ENCODE assay signal across 26 cellular contexts in the genomic region with DNA sequence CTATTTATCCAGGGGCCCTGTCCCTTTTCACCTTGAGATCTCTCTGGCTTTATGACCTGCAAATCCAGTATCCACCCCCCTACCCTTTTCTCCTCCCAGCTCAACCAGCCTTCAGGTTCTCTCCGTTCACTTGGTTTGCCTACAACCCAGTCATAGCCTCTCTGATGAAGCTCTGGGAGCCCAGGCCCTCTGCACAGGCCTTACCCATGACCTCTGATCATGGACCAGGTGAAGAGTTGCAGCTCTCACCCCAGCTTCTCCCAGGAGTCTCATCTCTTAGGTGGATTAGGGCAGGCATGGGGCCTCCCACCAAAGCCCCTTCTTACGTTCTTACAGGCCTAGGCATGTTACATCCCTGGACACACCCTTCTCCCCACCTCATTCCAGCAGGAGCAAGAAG.
"Had no signal": no experiment of that assay in that cellular context is flagged by ENCODE, and none has a peak within 500 bp of the region (broad histone marks: within the 10 kb centered on the region; RNA-seq: fewer than 3 reads in every experiment).

No MANE protein-coding gene starts in this region.

- H3K4me1 ChIP-seq: esophagus muscularis mucosa, foreskin keratinocyte, heart left ventricle, right atrium auricular region, testis had no signal

- H3K4me3 Mint-ChIP-seq: activated CD4-positive, alpha-beta memory T cell treated with anti-CD3 and anti-CD28 coated beads for 36 hours; activated CD4-positive, alpha-beta T cell treated with anti-CD3 and anti-CD28 coated beads, Interleukin-2, amount 10 ng/mL, durations not matched to agents 24 days and 14 days; activated naive CD4-positive, alpha-beta T cell treated with anti-CD3 and anti-CD28 coated beads for 36 hours; activated naive CD8-positive, alpha-beta T cell treated with anti-CD3 and anti-CD28 coated beads, Interleukin-2, amount 10 ng/mL, durations not matched to agents 7 days and 5 days; activated T-helper 1 cell treated with anti-CD3 and anti-CD28 coated beads, Interleukin-12 subunit alpha, Interleukin-12 subunit beta, Interleukin-2, Interleukin-4 antibody, amounts not matched to agents 30 ng/mL and 10 ng/mL and 1 ng/mL, durations not matched to agents 14 hours and 24 hours and 36 hours; naive thymus-derived CD4-positive, alpha-beta T cell; T-helper 2 cell treated with Interferon-gamma antibody and Interleukin-4, amounts not matched to agents 5 μg/mL and 100 μg/mL, for 36 hours had no signal

- ATAC-seq: activated CD4-positive, CD25-positive, alpha-beta regulatory T cell treated with anti-CD3 and anti-CD28 coated beads, Interleukin-2, amount 50 U/mL, for 24 hours; foreskin keratinocyte had no signal

- H3K4me1 Mint-ChIP-seq: activated CD4-positive, alpha-beta T cell treated with anti-CD3 and anti-CD28 coated beads, Interleukin-2, amount 10 ng/mL, durations not matched to agents 24 days and 14 days; activated naive CD8-positive, alpha-beta T cell treated with anti-CD3 and anti-CD28 coated beads, Interleukin-2, amount 10 ng/mL, durations not matched to agents 7 days and 5 days; naive thymus-derived CD4-positive, alpha-beta T cell had no signal

- H3K27me3 Mint-ChIP-seq: activated CD4-positive, alpha-beta memory T cell treated with anti-CD3 and anti-CD28 coated beads for 36 hours had no signal

- H3K36me3 ChIP-seq: brain microvascular endothelial cell had no signal

- H3K36me3 Mint-ChIP-seq: activated CD4-positive, alpha-beta memory T cell treated with anti-CD3 and anti-CD28 coated beads for 36 hours; activated naive CD8-positive, alpha-beta T cell treated with anti-CD3 and anti-CD28 coated beads, Interleukin-2, amount 10 ng/mL, durations not matched to agents 7 days and 5 days; naive thymus-derived CD4-positive, alpha-beta T cell had no signal

- H3K27ac ChIP-seq: brain microvascular endothelial cell, esophagus muscularis mucosa, foreskin keratinocyte, right atrium auricular region, testis had no signal

- H3K4me3 ChIP-seq: esophagus muscularis mucosa, heart left ventricle, right atrium auricular region, testis had no signal

- DNase-seq: activated CD4-positive, alpha-beta T cell treated with anti-CD3 and anti-CD28 coated beads, Interleukin-2, amount 10 ng/mL, durations not matched to agents 24 days and 14 days; activated CD8-positive, alpha-beta memory T cell treated with anti-CD3 and anti-CD28 coated beads, Interleukin-2, amount 50 U/mL, for 4 hours; activated naive CD4-positive, alpha-beta T cell treated with anti-CD3 and anti-CD28 coated beads for 36 hours; activated naive CD8-positive, alpha-beta T cell treated with anti-CD3 and anti-CD28 coated beads, Interleukin-2, amount 10 ng/mL, durations not matched to agents 7 days and 5 days; activated T-cell treated with anti-CD3 and anti-CD28 coated beads, Interleukin-2, amount 50 U/mL, for 1 hour; brain microvascular endothelial cell; caudate nucleus; foreskin keratinocyte; kidney glomerular epithelial cell; left ventricle myocardium superior; mammary epithelial cell; midbrain; naive thymus-derived CD4-positive, alpha-beta T cell; nucleus accumbens; stimulated activated CD4-positive, alpha-beta T cell treated with anti-CD3 and anti-CD28 coated beads, Interleukin-2, amount 100 ng/mL, for 48 hours; stimulated activated naive CD4-positive, alpha-beta T cell treated with Interleukin-2 at 50 U/mL for 16 hours; T-helper 1 cell; testis; trophoblast cell had no signal

- H3K9me3 Mint-ChIP-seq: activated CD4-positive, alpha-beta T cell treated with anti-CD3 and anti-CD28 coated beads, Interleukin-2, amount 10 ng/mL, durations not matched to agents 24 days and 14 days; activated naive CD8-positive, alpha-beta T cell treated with anti-CD3 and anti-CD28 coated beads, Interleukin-2, amount 10 ng/mL, durations not matched to agents 7 days and 5 days; activated T-helper 1 cell treated with anti-CD3 and anti-CD28 coated beads, Interleukin-12 subunit alpha, Interleukin-12 subunit beta, Interleukin-2, Interleukin-4 antibody, amounts not matched to agents 30 ng/mL and 10 ng/mL and 1 ng/mL, durations not matched to agents 14 hours and 24 hours and 36 hours; T-helper 2 cell treated with Interferon-gamma antibody and Interleukin-4, amounts not matched to agents 5 μg/mL and 100 μg/mL, for 36 hours had no signal

- H3K27ac Mint-ChIP-seq: activated CD4-positive, alpha-beta memory T cell treated with anti-CD3 and anti-CD28 coated beads for 36 hours; activated CD4-positive, alpha-beta T cell treated with anti-CD3 and anti-CD28 coated beads, Interleukin-2, amount 10 ng/mL, durations not matched to agents 24 days and 14 days; activated naive CD4-positive, alpha-beta T cell treated with anti-CD3 and anti-CD28 coated beads for 36 hours; activated naive CD8-positive, alpha-beta T cell treated with anti-CD3 and anti-CD28 coated beads, Interleukin-2, amount 10 ng/mL, durations not matched to agents 7 days and 5 days; activated T-helper 1 cell treated with anti-CD3 and anti-CD28 coated beads, Interleukin-12 subunit alpha, Interleukin-12 subunit beta, Interleukin-2, Interleukin-4 antibody, amounts not matched to agents 30 ng/mL and 10 ng/mL and 1 ng/mL, durations not matched to agents 14 hours and 24 hours and 36 hours; naive thymus-derived CD4-positive, alpha-beta T cell; T-helper 2 cell treated with Interferon-gamma antibody and Interleukin-4, amounts not matched to agents 5 μg/mL and 100 μg/mL, for 36 hours had no signal

- H3K9me3 ChIP-seq: right atrium auricular region, testis had no signal

- H3K27me3 ChIP-seq: brain microvascular endothelial cell, esophagus muscularis mucosa, foreskin keratinocyte, heart left ventricle, right atrium auricular region, testis had no signal
